ENCODE assay signal across 28 cellular contexts in the genomic region with DNA sequence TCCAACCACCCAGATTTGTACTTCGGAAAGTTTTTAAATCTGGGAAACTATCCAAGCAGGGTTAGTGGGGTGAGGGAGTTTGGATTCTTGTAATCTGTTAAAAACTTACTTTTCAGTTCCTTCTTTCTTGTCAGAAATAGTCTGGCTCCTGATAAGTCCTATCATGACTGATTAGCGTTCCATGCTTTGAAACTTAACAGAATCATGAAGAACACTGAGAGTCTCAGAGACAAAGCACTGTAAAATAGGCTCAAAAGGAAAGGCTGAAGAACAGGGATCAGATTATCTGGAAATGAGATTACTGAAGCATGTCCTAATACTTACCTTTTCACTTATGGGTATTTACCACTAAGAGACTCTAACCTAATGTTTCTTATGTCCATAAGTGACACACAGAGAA.
"Had no signal": no experiment of that assay in that cellular context is flagged by ENCODE, and none has a peak within 500 bp of the region (broad histone marks: within the 10 kb centered on the region; RNA-seq: fewer than 3 reads in every experiment).

No MANE protein-coding gene starts in this region.

- H3K4me3 ChIP-seq: body of pancreas, hepatocyte, lung, pancreas, psoas muscle, right atrium auricular region, thoracic aorta, upper lobe of right lung had no signal

- H3K27me3 Mint-ChIP-seq: activated CD4-positive, alpha-beta T cell treated with anti-CD3 and anti-CD28 coated beads, Interleukin-2, amount 10 ng/mL, durations not matched to agents 7 days and 5 days had no signal

- H3K27ac ChIP-seq: body of pancreas, foreskin keratinocyte, hepatocyte, psoas muscle, right atrium auricular region, thoracic aorta, upper lobe of right lung had no signal

- H3K36me3 ChIP-seq: pancreas, right atrium auricular region, thoracic aorta, upper lobe of right lung had no signal

- H2AFZ ChIP-seq: hepatocyte had no signal

- H3K36me3 Mint-ChIP-seq: immature natural killer cell; natural killer cell treated with Interleukin-12 subunit alpha and Interleukin-12 subunit beta and Interleukin-15 and Interleukin-18, amount 100 ng/mL, for 72 hours had no signal

- H3K9me3 ChIP-seq: body of pancreas, pancreas, psoas muscle, right atrium auricular region, thoracic aorta, upper lobe of right lung had no signal

- H3K4me3 Mint-ChIP-seq: activated CD4-positive, alpha-beta T cell treated with anti-CD3 and anti-CD28 coated beads, Interleukin-2, amount 10 ng/mL, durations not matched to agents 7 days and 5 days; activated CD8-positive, alpha-beta memory T cell treated with anti-CD3 and anti-CD28 coated beads, Interleukin-2, amount 10 ng/mL, durations not matched to agents 7 days and 5 days; activated CD8-positive, alpha-beta T cell treated with anti-CD3 and anti-CD28 coated beads for 36 hours; activated naive CD8-positive, alpha-beta T cell treated with anti-CD3 and anti-CD28 coated beads, Interleukin-2, amount 50 U/mL, for 24 hours; immature natural killer cell; T-helper 1 cell treated with Interleukin-12 subunit alpha and Interleukin-12 subunit beta and Interleukin-4 antibody, amounts not matched to agents 30 μg/mL and 1 μg/mL, for 36 hours had no signal

- H3K79me2 ChIP-seq: hepatocyte had no signal

- H3K9me3 Mint-ChIP-seq: activated CD4-positive, alpha-beta T cell treated with anti-CD3 and anti-CD28 coated beads, Interleukin-2, amount 10 ng/mL, durations not matched to agents 7 days and 5 days; activated CD8-positive, alpha-beta T cell treated with anti-CD3 and anti-CD28 coated beads for 36 hours; activated naive CD8-positive, alpha-beta T cell treated with anti-CD3 and anti-CD28 coated beads, Interleukin-2, amount 50 U/mL, for 24 hours; immature natural killer cell; natural killer cell treated with Interleukin-12 subunit alpha and Interleukin-12 subunit beta and Interleukin-15 and Interleukin-18, amount 100 ng/mL, for 72 hours; T-helper 1 cell treated with Interleukin-12 subunit alpha and Interleukin-12 subunit beta and Interleukin-4 antibody, amounts not matched to agents 30 μg/mL and 1 μg/mL, for 36 hours had no signal

- H3K4me2 ChIP-seq: hepatocyte had no signal

- H3K27ac Mint-ChIP-seq: activated CD4-positive, alpha-beta T cell treated with anti-CD3 and anti-CD28 coated beads, Interleukin-2, amount 10 ng/mL, durations not matched to agents 7 days and 5 days; activated CD8-positive, alpha-beta memory T cell treated with anti-CD3 and anti-CD28 coated beads, Interleukin-2, amount 10 ng/mL, durations not matched to agents 7 days and 5 days; activated CD8-positive, alpha-beta T cell treated with anti-CD3 and anti-CD28 coated beads for 36 hours; activated naive CD8-positive, alpha-beta T cell treated with anti-CD3 and anti-CD28 coated beads, Interleukin-2, amount 50 U/mL, for 24 hours; natural killer cell treated with Interleukin-12 subunit alpha and Interleukin-12 subunit beta and Interleukin-15 and Interleukin-18, amount 100 ng/mL, for 72 hours; T-helper 1 cell treated with Interleukin-12 subunit alpha and Interleukin-12 subunit beta and Interleukin-4 antibody, amounts not matched to agents 30 μg/mL and 1 μg/mL, for 36 hours had no signal

- DNase-seq: activated CD4-positive, alpha-beta T cell treated with anti-CD3 and anti-CD28 coated beads, Interleukin-2, amount 10 ng/mL, durations not matched to agents 7 days and 5 days; activated CD8-positive, alpha-beta memory T cell treated with anti-CD3 and anti-CD28 coated beads, Interleukin-2, amount 10 ng/mL, durations not matched to agents 7 days and 5 days; activated CD8-positive, alpha-beta T cell treated with anti-CD3 and anti-CD28 coated beads for 36 hours; activated gamma-delta T cell; activated naive CD4-positive, alpha-beta T cell treated with anti-CD3 and anti-CD28 coated beads, Interleukin-2, amount 50 U/mL, for 16 hours; activated naive CD8-positive, alpha-beta T cell treated with anti-CD3 and anti-CD28 coated beads, Interleukin-2, amount 50 U/mL, for 24 hours; activated T-cell treated with anti-CD3 and anti-CD28 coated beads for 4 hours; anterior cingulate cortex; body of pancreas; caudate nucleus; dermis blood vessel endothelial cell; effector CD8-positive, alpha-beta T cell; foreskin keratinocyte; immature natural killer cell; midbrain; pancreas; psoas muscle; stimulated activated CD4-positive, alpha-beta T cell treated with anti-CD3 and anti-CD28 coated beads, Interleukin-4, amount 100 ng/mL, for 24 hours; stimulated activated naive CD4-positive, alpha-beta T cell treated with Interleukin-2 at 50 U/mL for 16 hours; upper lobe of right lung had no signal

- H3K27me3 ChIP-seq: body of pancreas, foreskin keratinocyte, hepatocyte, pancreas, right atrium auricular region, upper lobe of right lung had no signal

- ATAC-seq: activated CD4-positive, CD25-positive, alpha-beta regulatory T cell treated with anti-CD3 and anti-CD28 coated beads, Interleukin-2, amount 50 U/mL, for 24 hours; activated CD8-positive, alpha-beta memory T cell treated with anti-CD3 and anti-CD28 coated beads, Interleukin-2, amount 10 ng/mL, durations not matched to agents 7 days and 5 days; activated CD8-positive, alpha-beta T cell treated with anti-CD3 and anti-CD28 coated beads for 36 hours; activated naive CD8-positive, alpha-beta T cell treated with anti-CD3 and anti-CD28 coated beads, Interleukin-2, amount 50 U/mL, for 24 hours; body of pancreas; foreskin keratinocyte; left lobe of liver; natural killer cell treated with Interleukin-12 subunit alpha and Interleukin-12 subunit beta and Interleukin-15 and Interleukin-18, amount 100 ng/mL, for 72 hours; psoas muscle had no signal
